27 cellular contexts compared by ENCODE assay signal in genomic region chr6:105500693-105501092, GRCh38.
A peak's percentile ranks its signal among the peaks of the same experiment; 100 is the strongest.
DNase-seq lines count a peak whose midpoint lies in the region; ATAC-seq and TF ChIP-seq lines count a peak whose summit lies in the region.
"Had no signal": no experiment of that assay in that cellular context is flagged by ENCODE, and none has a peak within 500 bp of the region (broad histone marks: within the 10 kb centered on the region; RNA-seq: fewer than 3 reads in every experiment).

No MANE protein-coding gene starts in this region.

- H3K23me2 ChIP-seq in H9 (ENCODE audit: insufficient read length, low read depth, low read length, poor library complexity, severe bottlenecking): no peaks in the 10 kb centered on the region

- no peak overlapping the region for H3K23ac ChIP-seq in H9 (ENCODE audit: insufficient read length, low read depth, low read length)

- no peak overlapping the region for H3T11ph ChIP-seq in H9 (ENCODE audit: low read length)

- H3K27me3 ChIP-seq in H9 (ENCODE audit: insufficient read depth, low read length): no peaks in the 10 kb centered on the region
- H3K27me3 ChIP-seq: dorsolateral prefrontal cortex, heart right ventricle, upper lobe of right lung had no signal

- H3K36me3 Mint-ChIP-seq in H9 (ENCODE audit: insufficient read depth in 1 of 3, low read depth in 3 of 3): no peaks in the 10 kb centered on the region
- no peaks in the 10 kb centered on the region for H3K36me3 Mint-ChIP-seq in WTC11
- H3K36me3 Mint-ChIP-seq in activated CD4-positive, alpha-beta T cell treated with anti-CD3 and anti-CD28 coated beads, Interleukin-2, amount 10 ng/mL, durations not matched to agents 7 days and 5 days (ENCODE audit: low read depth): no peaks in the 10 kb centered on the region
- H3K36me3 Mint-ChIP-seq: CD8-positive, alpha-beta T cell; IgD-negative memory B cell; immature natural killer cell had no signal

- no peaks in the 10 kb centered on the region for H3K27me3 Mint-ChIP-seq in H9 (ENCODE audit: low read depth)
- H3K27me3 Mint-ChIP-seq in WTC11 (ENCODE audit: low read depth): peaks cover 3% of the 10 kb centered on the region; the same call in 1 of the 2 replicates
- H3K27me3 Mint-ChIP-seq in activated CD4-positive, alpha-beta T cell treated with anti-CD3 and anti-CD28 coated beads, Interleukin-2, amount 10 ng/mL, durations not matched to agents 7 days and 5 days: peaks cover 24% of the 10 kb centered on the region
- H3K27me3 Mint-ChIP-seq: IgD-negative memory B cell had no signal

- H2AFZ ChIP-seq in H9 (ENCODE audit: low read length): no peak overlapping the region
- H2AFZ ChIP-seq: GM23248 had no signal

- no peak overlapping the region for H3K4ac ChIP-seq in H9 (ENCODE audit: low read depth, low read length)

- no peaks in the 10 kb centered on the region for H3K9me3 ChIP-seq in H9 (ENCODE audit: control insufficient read depth, low read depth, low read length)
- H3K9me3 ChIP-seq: heart right ventricle, left ventricle myocardium inferior, upper lobe of right lung had no signal

- H3K4me3 ChIP-seq in AG09309 (ENCODE audit: control insufficient read depth, low read depth, low read length): no peak overlapping the region
- H3K4me3 ChIP-seq: dorsolateral prefrontal cortex, GM23248, heart right ventricle, left ventricle myocardium inferior, upper lobe of right lung had no signal

- POLR2A ChIA-PET in WTC11 (lab: Charles Lee): no interaction called here
- POLR2A ChIA-PET in activated CD4-positive, alpha-beta T cell treated with anti-CD3 and anti-CD28 coated beads, Interleukin-2, amount 10 ng/mL, durations not matched to agents 7 days and 5 days (lab: Charles Lee): no interaction called here

- no peak overlapping the region for H4K91ac ChIP-seq in H9 (ENCODE audit: insufficient read length, low read depth, low read length)

- no peaks in the 10 kb centered on the region for H3K4me1 ChIP-seq in H9 (ENCODE audit: insufficient read depth, low read length)
- H3K4me1 ChIP-seq: upper lobe of right lung had no signal

- no peaks in the 10 kb centered on the region for H3K79me1 ChIP-seq in H9 (ENCODE audit: insufficient read depth, low read depth, low read length, poor library complexity, severe bottlenecking)

- H4K5ac ChIP-seq in H9 (ENCODE audit: insufficient read length, low read depth, low read length): no peak overlapping the region

- H3K27ac Mint-ChIP-seq in H9 (no peak overlapping the region), WTC11 (no peak overlapping the region)
- H3K27ac Mint-ChIP-seq in activated CD4-positive, alpha-beta T cell treated with anti-CD3 and anti-CD28 coated beads, Interleukin-2, amount 10 ng/mL, durations not matched to agents 7 days and 5 days: no peak overlapping the region
- H3K27ac Mint-ChIP-seq: activated naive CD4-positive, alpha-beta T cell treated with anti-CD3 and anti-CD28 coated beads for 36 hours; activated T-cell treated with anti-CD3 and anti-CD28 coated beads, Interleukin-2, amount 50 U/mL, for 72 hours; CD8-positive, alpha-beta T cell; IgD-negative memory B cell; nephron progenitor cell had no signal

- no peak overlapping the region for H3K4me2 ChIP-seq in H9 (ENCODE audit: insufficient read depth, insufficient read length, low read length)

- WGBS in H9 (ENCODE audit: extremely low coverage, insufficient read length, low lambda C conversion rate): no CpG with 5 or more reads among the region's 1 CpG

- CTCF ChIA-PET in WTC11 (lab: Charles Lee): interaction anchor here (0.6 to 1.3 kb wide), 4 partner anchors 37 to 335 kb away, joined by 3 read pairs; no protein-coding TSS in a partner anchor
- CTCF ChIA-PET in activated CD4-positive, alpha-beta T cell treated with anti-CD3 and anti-CD28 coated beads, Interleukin-2, amount 10 ng/mL, durations not matched to agents 7 days and 5 days (lab: Charles Lee): interaction anchor here (1.4 to 1.9 kb wide), 3 partner anchors 12 to 82 kb away, joined by 4 to 6 read pairs (median 5); no protein-coding TSS in a partner anchor

- no peak overlapping the region for H3K14ac ChIP-seq in H9 (ENCODE audit: insufficient read depth, low read length)

- H2BK5ac ChIP-seq in H9 (ENCODE audit: insufficient read length, low read length): no peak overlapping the region

- peak; percentile 7 for TF ChIP-seq CTCF in AG09309 (IDR thresholded peaks at IDR 0.05; ENCODE audit: control insufficient read depth, insufficient read depth, low read depth, low read length, missing control alignments)
- TF ChIP-seq CTCF in H9 (conservative IDR thresholded peaks at IDR 0.05): peak; percentile 51
- no peak for TF ChIP-seq CTCF in WTC11 (IDR thresholded peaks at IDR 0.05)

- H3K56ac ChIP-seq in H9 (ENCODE audit: insufficient read length, low read depth, low read length): no peak overlapping the region

- H3K4me1 Mint-ChIP-seq in H9 (no peaks in the 10 kb centered on the region), WTC11 (no peaks in the 10 kb centered on the region)
- H3K4me1 Mint-ChIP-seq in activated CD4-positive, alpha-beta T cell treated with anti-CD3 and anti-CD28 coated beads, Interleukin-2, amount 10 ng/mL, durations not matched to agents 7 days and 5 days: no peaks in the 10 kb centered on the region
- H3K4me1 Mint-ChIP-seq: IgD-negative memory B cell, immature natural killer cell, nephron progenitor cell had no signal

- H3K79me2 ChIP-seq in H9 (ENCODE audit: insufficient read depth, low read length): no peaks in the 10 kb centered on the region

- no peak overlapping the region for H2BK15ac ChIP-seq in H9 (ENCODE audit: low read depth, low read length)

- H3K27ac ChIP-seq in H9 (ENCODE audit: insufficient read length, low read depth, low read length): no peak overlapping the region
- H3K27ac ChIP-seq: dorsolateral prefrontal cortex, GM23248, heart right ventricle, left ventricle myocardium inferior, upper lobe of right lung had no signal

- H3K9me3 Mint-ChIP-seq in H9 (no peaks in the 10 kb centered on the region), WTC11 (no peaks in the 10 kb centered on the region)
- H3K9me3 Mint-ChIP-seq in activated CD4-positive, alpha-beta T cell treated with anti-CD3 and anti-CD28 coated beads, Interleukin-2, amount 10 ng/mL, durations not matched to agents 7 days and 5 days: no peaks in the 10 kb centered on the region
- H3K9me3 Mint-ChIP-seq: activated naive CD4-positive, alpha-beta T cell treated with anti-CD3 and anti-CD28 coated beads for 36 hours; activated T-cell treated with anti-CD3 and anti-CD28 coated beads, Interleukin-2, amount 50 U/mL, for 72 hours; CD8-positive, alpha-beta T cell; IgD-negative memory B cell; nephron progenitor cell had no signal

- no peak overlapping the region for H4K8ac ChIP-seq in H9 (replicated peaks; ENCODE audit: insufficient read length, low read depth, low read length)

- ATAC-seq in WTC11 (peak; percentile 74; the same call in 1 of the 2 replicates), GM18861 (IDR thresholded peaks at IDR 0.05; ENCODE audit: unreplicated experiment) (no peak), HG02642 (IDR thresholded peaks at IDR 0.05; ENCODE audit: poor library complexity, unreplicated experiment) (no peak)
- ATAC-seq: CD8-positive, alpha-beta T cell; heart right ventricle; upper lobe of right lung had no signal

- no peak overlapping the region for H3K4me3 Mint-ChIP-seq in H9
- no peak overlapping the region for H3K4me3 Mint-ChIP-seq in WTC11
- no peak overlapping the region for H3K4me3 Mint-ChIP-seq in activated CD4-positive, alpha-beta T cell treated with anti-CD3 and anti-CD28 coated beads, Interleukin-2, amount 10 ng/mL, durations not matched to agents 7 days and 5 days
- H3K4me3 Mint-ChIP-seq: activated naive CD4-positive, alpha-beta T cell treated with anti-CD3 and anti-CD28 coated beads for 36 hours; activated T-cell treated with anti-CD3 and anti-CD28 coated beads, Interleukin-2, amount 50 U/mL, for 72 hours; CD8-positive, alpha-beta T cell; IgD-negative memory B cell; immature natural killer cell; nephron progenitor cell had no signal

- H3K9ac ChIP-seq in H9 (ENCODE audit: extremely low read depth, insufficient read length, low read length): no peak overlapping the region
- H3K9ac ChIP-seq: GM23248 had no signal

- no peak overlapping the region for H3K18ac ChIP-seq in H9 (ENCODE audit: insufficient read length, low read depth, low read length)

- H2BK12ac ChIP-seq in H9 (ENCODE audit: insufficient read length, low read depth, low read length): no peak overlapping the region

- H4K20me1 ChIP-seq in H9 (ENCODE audit: control insufficient read depth, insufficient read depth, insufficient read length): no peaks in the 10 kb centered on the region

- H2BK20ac ChIP-seq in H9 (ENCODE audit: low read depth, low read length, poor library complexity, severe bottlenecking): no peak overlapping the region

- DNase-seq in AG09309 (ENCODE audit: low read depth) (no peak), H9 (no peak), WTC11 (ENCODE audit: low spot score) (no peak), iPS-NIHi7 (ENCODE audit: extremely low spot score) (peak; percentile 34)
- DNase-seq in activated CD4-positive, alpha-beta T cell treated with anti-CD3 and anti-CD28 coated beads, Interleukin-2, amount 10 ng/mL, durations not matched to agents 7 days and 5 days: no peak
- no peak for DNase-seq in stimulated activated CD4-positive, alpha-beta T cell treated with anti-CD3 and anti-CD28 coated beads, Interleukin-15, amount 100 ng/mL, for 24 hours
- DNase-seq: activated CD4-positive, alpha-beta T cell treated with anti-CD3 and anti-CD28 coated beads for 1 hour; activated naive CD4-positive, alpha-beta T cell treated with anti-CD3 and anti-CD28 coated beads for 36 hours; activated T-cell treated with anti-CD3 and anti-CD28 coated beads, Interleukin-2, amount 50 U/mL, for 72 hours; amniotic stem cell; CD8-positive, alpha-beta T cell; DMS79; dorsolateral prefrontal cortex; heart right ventricle; immature natural killer cell; left ventricle myocardium inferior; MM.1S; NCI-H146; NCI-H510A; nephron progenitor cell; SHP77; substantia nigra; upper lobe of right lung had no signal

- no peak overlapping the region for H2AK5ac ChIP-seq in H9 (ENCODE audit: insufficient read length, low read length)

- no peak overlapping the region for H2BK120ac ChIP-seq in H9 (ENCODE audit: low read depth, low read length, poor library complexity, severe bottlenecking)

TF ChIP-seq in WTC11, 78 proteins besides CTCF, POLR2A, EP300 and RAD21 (continues in another document):
- no peak for TF ChIP-seq ESRRA (CRISPR knock-in tag; IDR thresholded peaks at IDR 0.05; ENCODE audit: borderline replicate concordance)
- no peak for TF ChIP-seq ELF4 (CRISPR knock-in tag; IDR thresholded peaks at IDR 0.05; ENCODE audit: low read depth)
- TF ChIP-seq, protein P1, sequence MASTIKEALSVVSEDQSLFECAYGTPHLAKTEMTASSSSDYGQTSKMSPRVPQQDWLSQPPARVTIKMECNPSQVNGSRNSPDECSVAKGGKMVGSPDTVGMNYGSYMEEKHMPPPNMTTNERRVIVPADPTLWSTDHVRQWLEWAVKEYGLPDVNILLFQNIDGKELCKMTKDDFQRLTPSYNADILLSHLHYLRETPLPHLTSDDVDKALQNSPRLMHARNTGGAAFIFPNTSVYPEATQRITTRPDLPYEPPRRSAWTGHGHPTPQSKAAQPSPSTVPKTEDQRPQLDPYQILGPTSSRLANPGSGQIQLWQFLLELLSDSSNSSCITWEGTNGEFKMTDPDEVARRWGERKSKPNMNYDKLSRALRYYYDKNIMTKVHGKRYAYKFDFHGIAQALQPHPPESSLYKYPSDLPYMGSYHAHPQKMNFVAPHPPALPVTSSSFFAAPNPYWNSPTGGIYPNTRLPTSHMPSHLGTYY (CRISPR knock-in tag; IDR thresholded peaks at IDR 0.05): no peak
- TF ChIP-seq SMAD4 (CRISPR knock-in tag; IDR thresholded peaks at IDR 0.05): no peak
